23 cellular contexts compared by ENCODE assay signal in genomic region chr12:63848450-63848849, GRCh38. TPM values are rescaled to one million over a fixed set of nuclear protein-coding genes. Genes with fewer than 3 reads are reported as not detected.
DNase-seq lines count a peak whose midpoint lies in the region; ATAC-seq and TF ChIP-seq lines count a peak whose summit lies in the region.
"Had no signal": no experiment of that assay in that cellular context is flagged by ENCODE, and none has a peak within 500 bp of the region (broad histone marks: within the 10 kb centered on the region; RNA-seq: fewer than 3 reads in every experiment).

No MANE protein-coding gene starts in this region.

- H3K4me3 ChIP-seq in ACC112 (ENCODE audit: low read depth, low read length) = peak overlapping the region; percentile 62
- no peak overlapping the region for H3K4me3 ChIP-seq in HEK293 (ENCODE audit: low read depth, low read length)
- H3K4me3 ChIP-seq: BLaER1, spleen, transverse colon had no signal

- H3K27ac Mint-ChIP-seq in nephron = peak overlapping the region; percentile 66 to 90 (median 76)
- H3K27ac Mint-ChIP-seq in activated CD8-positive, alpha-beta T cell treated with anti-CD3 and anti-CD28 coated beads for 36 hours = no peak overlapping the region
- H3K27ac Mint-ChIP-seq in activated CD4-positive, alpha-beta T cell treated with anti-CD3 and anti-CD28 coated beads, Interleukin-2, amount 10 ng/mL, durations not matched to agents 7 days and 5 days = no peak overlapping the region
- H3K27ac Mint-ChIP-seq: natural killer cell treated with Interleukin-12 subunit alpha and Interleukin-12 subunit beta and Interleukin-15 and Interleukin-18, amount 100 ng/mL, for 72 hours had no signal

- no peaks in the 10 kb centered on the region for H3K9me3 Mint-ChIP-seq in nephron
- no peaks in the 10 kb centered on the region for H3K9me3 Mint-ChIP-seq in activated CD8-positive, alpha-beta T cell treated with anti-CD3 and anti-CD28 coated beads for 36 hours
- no peaks in the 10 kb centered on the region for H3K9me3 Mint-ChIP-seq in activated CD4-positive, alpha-beta T cell treated with anti-CD3 and anti-CD28 coated beads, Interleukin-2, amount 10 ng/mL, durations not matched to agents 7 days and 5 days
- H3K9me3 Mint-ChIP-seq: natural killer cell treated with Interleukin-12 subunit alpha and Interleukin-12 subunit beta and Interleukin-15 and Interleukin-18, amount 100 ng/mL, for 72 hours had no signal

- peaks cover 87% of the 10 kb centered on the region for H3K79me2 ChIP-seq in ACC112 (ENCODE audit: control insufficient read depth, insufficient read depth, low read length, unreplicated experiment)

- no peaks in the 10 kb centered on the region for H3K27me3 ChIP-seq in ACC112 (ENCODE audit: insufficient read depth, low read length)
- H3K27me3 ChIP-seq: BLaER1, transverse colon had no signal

- no peaks in the 10 kb centered on the region for H3K27me3 Mint-ChIP-seq in nephron (ENCODE audit: low read depth)
- peaks cover 23% of the 10 kb centered on the region for H3K27me3 Mint-ChIP-seq in activated CD8-positive, alpha-beta T cell treated with anti-CD3 and anti-CD28 coated beads for 36 hours
- peaks cover 25% of the 10 kb centered on the region for H3K27me3 Mint-ChIP-seq in activated CD4-positive, alpha-beta T cell treated with anti-CD3 and anti-CD28 coated beads, Interleukin-2, amount 10 ng/mL, durations not matched to agents 7 days and 5 days

- H3K36me3 ChIP-seq in ACC112 (ENCODE audit: insufficient read depth, low read length) (no peaks in the 10 kb centered on the region), HEK293 (ENCODE audit: control insufficient read depth in 2 of 2, insufficient read depth in 1 of 2, low read length in 2 of 2) (no peaks in the 10 kb centered on the region)
- H3K36me3 ChIP-seq: BLaER1, spleen, transverse colon had no signal

- H3K9me3 ChIP-seq in HEK293 (ENCODE audit: control insufficient read depth, insufficient read depth, low read depth, low read length) = no peaks in the 10 kb centered on the region
- H3K9me3 ChIP-seq: BLaER1, spleen, transverse colon had no signal

- intact Hi-C loops in activated CD8-positive, alpha-beta T cell treated with anti-CD3 and anti-CD28 coated beads for 36 hours (cut with micrococcal nuclease) = no loop called here

- no peak for DNase-seq in activated CD8-positive, alpha-beta T cell treated with anti-CD3 and anti-CD28 coated beads for 36 hours
- DNase-seq in SKM-1 (lab: John Stamatoyannopoulos, UW; ENCODE audit: unreplicated experiment) = no peak
- DNase-seq in activated CD4-positive, alpha-beta T cell treated with anti-CD3 and anti-CD28 coated beads, Interleukin-2, amount 10 ng/mL, durations not matched to agents 7 days and 5 days = no peak
- no peak for DNase-seq in ACHN
- DNase-seq: activated CD8-positive, alpha-beta memory T cell treated with anti-CD3 and anti-CD28 coated beads for 24 hours; activated effector memory CD4-positive, alpha-beta T cell treated with anti-CD3 and anti-CD28 coated beads, Interleukin-2, amount 50 U/mL, for 16 hours; DND-41; kidney; NCI-H1048; NCI-H1694; NCI-H2171 treated with DMSO at 0.1 percent for 48 hours; NCI-H524; NK-92 treated with Interleukin-12 subunit alpha and Interleukin-12 subunit beta, amount 100 ng/mL, for 24 hours; right cardiac atrium; spleen; transverse colon had no signal

- TF ChIP-seq CTCF in HEK293 (tag by site-specific recombination; IDR thresholded peaks at IDR 0.05) = no peak
- no peak for TF ChIP-seq CTCF in nephron (IDR thresholded peaks at IDR 0.05; ENCODE audit: unreplicated experiment in 3 of 3)
- TF ChIP-seq CTCF in activated CD8-positive, alpha-beta T cell treated with anti-CD3 and anti-CD28 coated beads for 36 hours (IDR thresholded peaks at IDR 0.05) = no peak

- POLR2A ChIA-PET in HEK293 (lab: Yijun Ruan, JAX) = no interaction called here
- POLR2A ChIA-PET in activated CD8-positive, alpha-beta T cell treated with anti-CD3 and anti-CD28 coated beads for 36 hours (lab: Charles Lee) = no interaction called here
- POLR2A ChIA-PET in activated CD4-positive, alpha-beta T cell treated with anti-CD3 and anti-CD28 coated beads, Interleukin-2, amount 10 ng/mL, durations not matched to agents 7 days and 5 days (lab: Charles Lee) = no interaction called here

- peaks cover 30% of the 10 kb centered on the region for H3K4me1 ChIP-seq in ACC112 (ENCODE audit: control insufficient read depth, insufficient read depth, low read length, unreplicated experiment)
- H3K4me1 ChIP-seq in HEK293 (ENCODE audit: control insufficient read depth, insufficient read depth, low read length) = 0 out of 2 replicates have a peak, but pooled peaks cover 4% of the 10 kb centered on the region

- H3K4me1 Mint-ChIP-seq in nephron = peaks cover 46% of the 10 kb centered on the region
- peaks cover 5% of the 10 kb centered on the region for H3K4me1 Mint-ChIP-seq in activated CD8-positive, alpha-beta T cell treated with anti-CD3 and anti-CD28 coated beads for 36 hours (ENCODE audit: low read depth)
- H3K4me1 Mint-ChIP-seq in activated CD4-positive, alpha-beta T cell treated with anti-CD3 and anti-CD28 coated beads, Interleukin-2, amount 10 ng/mL, durations not matched to agents 7 days and 5 days = peaks cover 5% of the 10 kb centered on the region

- no peak overlapping the region for H3K27ac ChIP-seq in ACC112 (ENCODE audit: low read depth, low read length)
- H3K27ac ChIP-seq in HEK293 (ENCODE audit: extremely low read depth, low read depth, low read length) = no peak overlapping the region
- H3K27ac ChIP-seq: BLaER1, spleen, transverse colon had no signal

- in situ Hi-C loops in ACHN (cut with HindIII; ENCODE audit: low pct_ligation_motif_present, low pct_unique_long_range_greater_than_20kb, low sequenced_read_pairs) = no loop called here

- H3K36me3 Mint-ChIP-seq in nephron (ENCODE audit: low read depth) = peaks cover 5% of the 10 kb centered on the region
- no peaks in the 10 kb centered on the region for H3K36me3 Mint-ChIP-seq in activated CD8-positive, alpha-beta T cell treated with anti-CD3 and anti-CD28 coated beads for 36 hours (ENCODE audit: low read depth)
- no peaks in the 10 kb centered on the region for H3K36me3 Mint-ChIP-seq in activated CD4-positive, alpha-beta T cell treated with anti-CD3 and anti-CD28 coated beads, Interleukin-2, amount 10 ng/mL, durations not matched to agents 7 days and 5 days (ENCODE audit: low read depth)
- H3K36me3 Mint-ChIP-seq: natural killer cell treated with Interleukin-12 subunit alpha and Interleukin-12 subunit beta and Interleukin-15 and Interleukin-18, amount 100 ng/mL, for 72 hours had no signal

- ATAC-seq in SK-N-SH treated with all-trans-retinoic acid at 6 μM for 48 hours = no peak
- ATAC-seq in activated CD8-positive, alpha-beta T cell treated with anti-CD3 and anti-CD28 coated beads for 36 hours = no peak
- ATAC-seq: HepG2; natural killer cell treated with Interleukin-12 subunit alpha and Interleukin-12 subunit beta and Interleukin-15 and Interleukin-18, amount 100 ng/mL, for 72 hours; right cardiac atrium had no signal

- CTCF ChIA-PET in HEK293 (lab: Yijun Ruan, JAX) = interaction anchor here (0.7 kb wide), 1 partner anchor 388 kb away, joined by 3 read pairs; no protein-coding TSS in a partner anchor
- CTCF ChIA-PET in activated CD8-positive, alpha-beta T cell treated with anti-CD3 and anti-CD28 coated beads for 36 hours (lab: Charles Lee) = interaction anchor here (0.7 kb wide), 1 partner anchor 707 kb away, joined by 3 read pairs; no protein-coding TSS in a partner anchor
- CTCF ChIA-PET in activated CD4-positive, alpha-beta T cell treated with anti-CD3 and anti-CD28 coated beads, Interleukin-2, amount 10 ng/mL, durations not matched to agents 7 days and 5 days (lab: Charles Lee) = no interaction called here

- peak overlapping the region; percentile 55 to 58 (median 58) for H3K4me3 Mint-ChIP-seq in nephron
- no peak overlapping the region for H3K4me3 Mint-ChIP-seq in activated CD8-positive, alpha-beta T cell treated with anti-CD3 and anti-CD28 coated beads for 36 hours
- H3K4me3 Mint-ChIP-seq in activated CD4-positive, alpha-beta T cell treated with anti-CD3 and anti-CD28 coated beads, Interleukin-2, amount 10 ng/mL, durations not matched to agents 7 days and 5 days = no peak overlapping the region
- H3K4me3 Mint-ChIP-seq: natural killer cell treated with Interleukin-12 subunit alpha and Interleukin-12 subunit beta and Interleukin-15 and Interleukin-18, amount 100 ng/mL, for 72 hours had no signal

- H2AFZ ChIP-seq in ACC112 (ENCODE audit: low read length, unreplicated experiment) = no peak overlapping the region

TF ChIP-seq in HEK293, 187 proteins besides CTCF, POLR2A, EP300 and RAD21 (continues in another document):
- 0 out of 2 replicates have a peak, but pooled peaks have one; percentile 28 for TF ChIP-seq ZNF24 (tag by site-specific recombination; IDR thresholded peaks at IDR 0.05)

TF ChIP-seq in SK-N-SH treated with all-trans-retinoic acid at 6 μM for 48 hours, 23 proteins besides CTCF, POLR2A, EP300 and RAD21:
- TF ChIP-seq ISL1 (CRISPR knock-in tag; IDR thresholded peaks at IDR 0.05) (0 out of 2 replicates have a peak, but pooled peaks have one; percentile 12), ZNF565 (CRISPR knock-in tag; conservative IDR thresholded peaks at IDR 0.05; ENCODE audit: low read depth) (no peak)
TF ChIP-seq in SK-N-SH treated with all-trans-retinoic acid at 6 μM for 48 hours: peak in this region for 1.

RNA-seq across cellular contexts. Expression of gene SRGAP1, which starts 4.0 kb away (rescaled TPM):
- under 1 TPM; 0.02 to 0.07 TPM for total RNA-seq in activated CD8-positive, alpha-beta T cell treated with anti-CD3 and anti-CD28 coated beads for 36 hours
- total RNA-seq in activated CD4-positive, alpha-beta T cell treated with anti-CD3 and anti-CD28 coated beads, Interleukin-2, amount 10 ng/mL, durations not matched to agents 7 days and 5 days = not detected

Comparison
In these comparisons a context has a peak if more than half of its experiments do, and no peak if none do; other contexts are left out.
1. H3K27ac Mint-ChIP-seq: peak in nephron (3 of 3); none in activated CD8-positive, alpha-beta T cell treated with anti-CD3 and anti-CD28 coated beads for 36 hours (single experiment) and activated CD4-positive, alpha-beta T cell treated with anti-CD3 and anti-CD28 coated beads, Interleukin-2, amount 10 ng/mL, durations not matched to agents 7 days and 5 days (single experiment).
2. H3K4me3 Mint-ChIP-seq: peak in nephron (3 of 3); none in activated CD8-positive, alpha-beta T cell treated with anti-CD3 and anti-CD28 coated beads for 36 hours (single experiment) and activated CD4-positive, alpha-beta T cell treated with anti-CD3 and anti-CD28 coated beads, Interleukin-2, amount 10 ng/mL, durations not matched to agents 7 days and 5 days (single experiment).